Comparison of ENCODE assay signal across 9 cellular contexts in the genomic region with DNA sequence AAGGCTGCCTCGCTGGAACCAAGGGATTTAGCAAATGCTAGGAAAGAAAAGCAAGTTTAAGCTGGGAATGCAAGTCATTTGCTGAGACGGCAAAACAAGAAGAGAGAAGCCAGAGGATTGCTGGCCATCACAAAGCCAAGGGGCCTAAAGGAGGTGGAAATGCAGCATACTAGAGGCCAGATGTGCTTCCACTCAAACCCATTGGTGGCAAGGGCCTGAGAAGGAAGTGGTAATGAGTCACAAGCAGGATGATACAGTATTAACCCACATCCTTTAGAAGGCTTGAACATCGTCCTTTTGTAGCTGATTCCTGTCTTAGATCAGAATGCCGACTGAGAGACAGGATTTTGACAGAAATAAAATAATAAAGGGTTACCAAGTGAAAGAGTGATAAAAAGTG.
DNase-seq lines count a peak whose midpoint lies in the region; ATAC-seq and TF ChIP-seq lines count a peak whose summit lies in the region.
"Had no signal": no experiment of that assay in that cellular context is flagged by ENCODE, and none has a peak within 500 bp of the region (broad histone marks: within the 10 kb centered on the region; RNA-seq: fewer than 3 reads in every experiment).

No MANE protein-coding gene starts in this region.

- H3K4me1 Mint-ChIP-seq in effector memory CD8-positive, alpha-beta T cell (ENCODE audit: low read depth in 2 of 2): peaks cover 17 to 36% of the 10 kb centered on the region in 2 donors
- H3K4me1 Mint-ChIP-seq: endodermal cell had no signal

- H3K27me3 ChIP-seq in MG63 (no peaks in the 10 kb centered on the region), suprapubic skin (no peaks in the 10 kb centered on the region)

- H3K9me3 ChIP-seq in MG63: no peaks in the 10 kb centered on the region
- H3K9me3 ChIP-seq in suprapubic skin: no peaks in the 10 kb centered on the region

- H3K4me3 ChIP-seq in MG63: no peak overlapping the region
- H3K4me3 ChIP-seq in suprapubic skin: no peak overlapping the region

- no peaks in the 10 kb centered on the region for H3K27me3 Mint-ChIP-seq in effector memory CD8-positive, alpha-beta T cell

- peak; percentile 25 for DNase-seq in ACHN
- peak; percentile 34 for DNase-seq in MG63
- DNase-seq in effector memory CD8-positive, alpha-beta T cell: peak in 2 of 3 experiments; percentile 10 to 21
- DNase-seq in suprapubic skin (ENCODE audit: low spot score in 2 of 2): no peak
- no peak for DNase-seq in GM10248 (ENCODE audit: extremely low spot score)
- no peak for DNase-seq in NOMO-1 treated with DMSO at 0.1 percent for 48 hours (lab: John Stamatoyannopoulos, UW; ENCODE audit: unreplicated experiment)
- no peak for DNase-seq in NCI-H2107 treated with DMSO at 0.1 percent for 48 hours (lab: John Stamatoyannopoulos, UW; ENCODE audit: unreplicated experiment)
- DNase-seq: endodermal cell had no signal

- no peaks in the 10 kb centered on the region for H3K36me3 Mint-ChIP-seq in effector memory CD8-positive, alpha-beta T cell (ENCODE audit: insufficient read depth)

- CTCF ChIA-PET in GM10248 (lab: Yijun Ruan, JAX): no interaction called here

- no peak for TF ChIP-seq EP300 in suprapubic skin (IDR thresholded peaks at IDR 0.05)

- H3K27ac ChIP-seq in suprapubic skin: no peak overlapping the region

- no peaks in the 10 kb centered on the region for H3K4me1 ChIP-seq in suprapubic skin

- WGBS in suprapubic skin: 85% methylated on average over 4 of the region's 4 CpGs

- H3K4me3 Mint-ChIP-seq in effector memory CD8-positive, alpha-beta T cell: peak overlapping the region; percentile 40 to 67
- H3K4me3 Mint-ChIP-seq: endodermal cell had no signal

- H3K36me3 ChIP-seq in MG63 (peaks cover 2% of the 10 kb centered on the region; the same call in 1 of the 2 replicates), suprapubic skin (no peaks in the 10 kb centered on the region)

- in situ Hi-C loops in ACHN (cut with HindIII; ENCODE audit: low pct_ligation_motif_present, low pct_unique_long_range_greater_than_20kb, low sequenced_read_pairs): no loop called here

- ATAC-seq in GM19452 (IDR thresholded peaks at IDR 0.05; ENCODE audit: unreplicated experiment): peak; percentile 93
- peak; percentile 99 for ATAC-seq in effector memory CD8-positive, alpha-beta T cell (replicated peaks)

- POLR2A ChIA-PET in GM10248 (lab: Yijun Ruan, JAX): no interaction called here

- peak overlapping the region; percentile 81 to 83 for H3K27ac Mint-ChIP-seq in effector memory CD8-positive, alpha-beta T cell
- H3K27ac Mint-ChIP-seq: endodermal cell had no signal

- TF ChIP-seq POLR2A in suprapubic skin (IDR thresholded peaks at IDR 0.05): no peak

- TF ChIP-seq CTCF in suprapubic skin (IDR thresholded peaks at IDR 0.05) (no peak), GM10248 (IDR thresholded peaks at IDR 0.05; ENCODE audit: control extremely low read depth, extremely low read depth, low read depth, missing control alignments) (no peak)

- H3K9me3 Mint-ChIP-seq in effector memory CD8-positive, alpha-beta T cell: no peaks in the 10 kb centered on the region
- H3K9me3 Mint-ChIP-seq: endodermal cell had no signal

Comparison
In these comparisons a context has a peak if more than half of its experiments do, and no peak if none do; other contexts are left out.
1. DNase-seq: peak in ACHN (single experiment), MG63 (single experiment) and effector memory CD8-positive, alpha-beta T cell (2 of 3); none in suprapubic skin (0 of 2), GM10248 (single experiment), NOMO-1 treated with DMSO at 0.1 percent for 48 hours (single experiment) and NCI-H2107 treated with DMSO at 0.1 percent for 48 hours (single experiment).